ENCODE assay signal across 13 cellular contexts in the genomic region with DNA sequence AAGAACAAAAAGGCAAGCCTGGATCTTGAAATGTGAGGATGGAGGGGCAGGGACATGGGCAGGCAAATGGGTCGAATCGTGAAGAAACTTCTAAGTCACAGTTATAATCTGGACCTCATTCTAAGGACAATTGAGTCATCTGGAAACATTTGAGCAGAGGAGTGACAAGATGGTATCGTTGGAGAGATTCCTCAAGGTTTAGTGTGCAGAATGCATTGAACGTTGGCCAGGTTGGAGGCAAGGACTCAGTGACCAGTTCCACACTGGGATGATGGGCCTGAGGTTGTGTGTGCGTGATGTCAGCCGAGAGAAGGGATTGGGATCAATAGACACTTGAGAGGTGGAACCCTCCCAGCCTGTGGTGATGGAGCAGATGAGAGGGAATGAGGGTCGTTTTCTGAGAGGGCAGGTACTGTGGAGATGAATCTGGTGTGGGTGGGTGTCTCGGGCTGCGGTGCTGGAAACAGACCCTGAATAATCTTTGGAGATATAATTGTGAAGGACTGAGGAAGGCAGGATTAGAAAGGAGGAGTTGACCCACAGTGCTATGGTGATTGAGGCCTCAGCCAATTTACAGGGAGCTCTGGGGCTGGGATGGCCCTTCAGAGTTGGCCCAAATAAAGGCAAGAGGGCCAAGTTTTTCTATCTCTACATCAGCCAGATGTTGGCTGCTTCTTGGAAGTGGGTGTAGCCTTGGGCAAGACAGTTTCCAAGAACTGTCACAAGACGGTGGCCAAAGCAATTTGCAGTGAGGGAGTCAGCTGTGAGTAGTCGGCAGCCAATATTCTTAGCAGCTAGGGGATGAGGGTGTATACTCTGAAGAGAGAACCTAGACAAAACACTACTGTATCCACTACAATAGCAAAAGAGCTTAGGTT. TPM values are rescaled to one million over a fixed set of nuclear protein-coding genes. Genes with fewer than 3 reads are reported as not detected.
DNase-seq lines count a peak whose midpoint lies in the region; ATAC-seq and TF ChIP-seq lines count a peak whose summit lies in the region.
"Had no signal": no experiment of that assay in that cellular context is flagged by ENCODE, and none has a peak within 500 bp of the region (broad histone marks: within the 10 kb centered on the region; RNA-seq: fewer than 3 reads in every experiment).

No MANE protein-coding gene starts in this region.

- H4K91ac ChIP-seq in IMR-90 (ENCODE audit: insufficient read depth, low read depth, low read length): peak overlapping the region; percentile 27

- H4K8ac ChIP-seq in IMR-90 (ENCODE audit: low read depth in 2 of 2, low read length in 2 of 2): peak overlapping the region; percentile 2 to 35; a peak in 3 of 4 replicates

- no peak overlapping the region for H2AFZ ChIP-seq in IMR-90 (replicated peaks; ENCODE audit: low read length, poor library complexity)

- no peak overlapping the region for H2AK9ac ChIP-seq in IMR-90 (replicated peaks; ENCODE audit: low read depth, low read length, poor library complexity)

- no peaks in the 10 kb centered on the region for H4K20me1 ChIP-seq in IMR-90 (ENCODE audit: insufficient read depth, low read length)

- in situ Hi-C loops in IMR-90 (cut with MboI; ENCODE audit: low sequenced_read_pairs): no loop called here

- H3K9ac ChIP-seq in IMR-90 (ENCODE audit: low read depth, low read length): no peak overlapping the region

- H3K4me1 Mint-ChIP-seq in activated naive CD8-positive, alpha-beta T cell treated with anti-CD3 and anti-CD28 coated beads for 36 hours: peaks cover 4% of the 10 kb centered on the region

- intact Hi-C loops in IMR-90 (cut with micrococcal nuclease): no loop called here
- intact Hi-C loops in dorsolateral prefrontal cortex (cut with DNase I): no loop called here

- peak overlapping the region; percentile 58 for H3K4ac ChIP-seq in IMR-90 (ENCODE audit: low read depth, low read length)

- BruUV-seq in IMR-90 (replicated peaks; lab: Mats Ljungman, UMichigan): no TSS peak

- peaks cover 55% of the 10 kb centered on the region for H3K27me3 Mint-ChIP-seq in activated naive CD8-positive, alpha-beta T cell treated with anti-CD3 and anti-CD28 coated beads for 36 hours
- H3K27me3 Mint-ChIP-seq: memory B cell had no signal

- ATAC-seq in IMR-90 (ENCODE audit: low read depth): no peak
- peak; percentile 19 for ATAC-seq in lung (ENCODE audit: insufficient read depth, low FRiP score)
- no peak for ATAC-seq in GM18519 (IDR thresholded peaks at IDR 0.05; ENCODE audit: low FRiP score, unreplicated experiment)
- ATAC-seq: GM12878; SK-N-SH treated with all-trans-retinoic acid at 6 μM for 48 hours; stimulated activated effector memory CD8-positive, alpha-beta T cell treated with anti-CD3 and anti-CD28 coated beads, Interleukin-12 subunit alpha, Interleukin-12 subunit beta, amount 100 ng/mL, for 72 hours had no signal

- POLR2A ChIA-PET in IMR-90 (lab: Charles Lee; ENCODE audit: unreplicated experiment): interaction anchor here (0.6 kb wide), 1 partner anchor 88 kb away, joined by 8 read pairs; no protein-coding TSS in a partner anchor

- peak overlapping the region; percentile 9; the same call in 1 of the 2 replicates for H4K5ac ChIP-seq in IMR-90 (ENCODE audit: low read depth, low read length)

- no peak for TF ChIP-seq POLR2A in IMR-90 (IDR thresholded peaks at IDR 0.05; ENCODE audit: low read depth, low read length)

- no peak for TF ChIP-seq CTCF in IMR-90 (conservative IDR thresholded peaks at IDR 0.05; ENCODE audit: low read depth, low read length)
- no peak for TF ChIP-seq CTCF in dorsolateral prefrontal cortex (IDR thresholded peaks at IDR 0.05 in 54 of 56, conservative IDR thresholded peaks at IDR 0.05 in 2 of 56; ENCODE audit: low read depth in 1 of 56, partially characterized antibody in 56 of 56)
- TF ChIP-seq CTCF in lung (IDR thresholded peaks at IDR 0.05; ENCODE audit: control extremely low read depth, extremely low read depth): no peak

- dilution Hi-C loops in IMR-90 (cut with HindIII; ENCODE audit: low sequenced_read_pairs, unreplicated experiment): no loop called here

- no peak overlapping the region for H3K4me3 Mint-ChIP-seq in activated naive CD8-positive, alpha-beta T cell treated with anti-CD3 and anti-CD28 coated beads for 36 hours
- H3K4me3 Mint-ChIP-seq: memory B cell; stimulated activated effector memory CD8-positive, alpha-beta T cell treated with anti-CD3 and anti-CD28 coated beads, Interleukin-12 subunit alpha, Interleukin-12 subunit beta, amount 100 ng/mL, for 72 hours had no signal

- peak overlapping the region; percentile 64 for H2BK120ac ChIP-seq in IMR-90 (ENCODE audit: low read depth, low read length)

- TF ChIP-seq RAD21 in IMR-90 (IDR thresholded peaks at IDR 0.05; ENCODE audit: low read length): no peak

- no peak overlapping the region for H3K56ac ChIP-seq in IMR-90 (ENCODE audit: extremely low read depth, insufficient read depth, low read length)

- peak overlapping the region; percentile 36; the same call in 2 of the 3 replicates for H2BK15ac ChIP-seq in IMR-90 (ENCODE audit: low read depth, low read length)

- H2BK5ac ChIP-seq in IMR-90 (ENCODE audit: low read depth, low read length, poor library complexity, severe bottlenecking): peak overlapping the region; percentile 14

- CTCF ChIA-PET in IMR-90 (lab: Yijun Ruan, JAX): no interaction called here

- 0 out of 2 replicates have a peak overlapping the region, but pooled peaks have one; percentile 62 for H3K23ac ChIP-seq in IMR-90 (ENCODE audit: low read depth, low read length)

- H2BK20ac ChIP-seq in IMR-90 (ENCODE audit: low read depth, low read length): peak overlapping the region; percentile 57

- H3K18ac ChIP-seq in IMR-90 (ENCODE audit: low read depth, low read length): peak overlapping the region; percentile 25; the same call in 1 of the 2 replicates

- 0 out of 2 replicates have a peak, but pooled peaks cover 2% of the 10 kb centered on the region for H3K9me3 ChIP-seq in IMR-90 (ENCODE audit: control insufficient read depth, insufficient read depth, low read length)
- no peaks in the 10 kb centered on the region for H3K9me3 ChIP-seq in lung (ENCODE audit: control insufficient read depth in 2 of 2, insufficient read depth in 1 of 2, low read length in 1 of 2)

- DNase-seq in IMR-90 (no peak), dorsolateral prefrontal cortex (no peak), lung (ENCODE audit: low spot score) (peak; percentile 38), NCI-H2107 treated with DMSO at 0.1 percent for 48 hours (lab: John Stamatoyannopoulos, UW; ENCODE audit: unreplicated experiment) (no peak), iPS-NIHi11 (ENCODE audit: low spot score) (no peak)
- no peak for DNase-seq in activated naive CD8-positive, alpha-beta T cell treated with anti-CD3 and anti-CD28 coated beads for 36 hours

- WGBS in IMR-90 (ENCODE audit: extremely low coverage in 2 of 2, insufficient read length in 1 of 2), 2 experiments: 92% methylated on average over 7 of the region's 11 CpGs; no CpG with 5 or more reads in 1 of the 2 experiments
- WGBS in lung, 2 donors: 80 to 84% methylated on average over 11 of the region's 11 CpGs

- H3K9me3 Mint-ChIP-seq in activated naive CD8-positive, alpha-beta T cell treated with anti-CD3 and anti-CD28 coated beads for 36 hours: no peaks in the 10 kb centered on the region
- H3K9me3 Mint-ChIP-seq: memory B cell; stimulated activated effector memory CD8-positive, alpha-beta T cell treated with anti-CD3 and anti-CD28 coated beads, Interleukin-12 subunit alpha, Interleukin-12 subunit beta, amount 100 ng/mL, for 72 hours had no signal

- peak overlapping the region; percentile 88 for H3K14ac ChIP-seq in IMR-90 (replicated peaks; ENCODE audit: low read depth, low read length)

- peaks cover 3% of the 10 kb centered on the region for H3K36me3 Mint-ChIP-seq in activated naive CD8-positive, alpha-beta T cell treated with anti-CD3 and anti-CD28 coated beads for 36 hours
- H3K36me3 Mint-ChIP-seq: memory B cell; stimulated activated effector memory CD8-positive, alpha-beta T cell treated with anti-CD3 and anti-CD28 coated beads, Interleukin-12 subunit alpha, Interleukin-12 subunit beta, amount 100 ng/mL, for 72 hours had no signal

- H3K27me3 ChIP-seq in IMR-90 (ENCODE audit: control insufficient read depth, insufficient read depth, low read length) (no peaks in the 10 kb centered on the region), dorsolateral prefrontal cortex (no peaks in the 10 kb centered on the region), lung (ENCODE audit: control insufficient read depth, insufficient read depth) (no peaks in the 10 kb centered on the region)

- H3K4me1 ChIP-seq in IMR-90 (ENCODE audit: control insufficient read depth, insufficient read depth, low read length): peaks cover 17% of the 10 kb centered on the region
- H3K4me1 ChIP-seq in lung (ENCODE audit: control insufficient read depth in 2 of 2, insufficient read depth in 2 of 2, low read length in 2 of 2): peaks cover 4 to 17% of the 10 kb centered on the region in 2 donors

- peaks cover 7 to 14% of the 10 kb centered on the region in 2 experiments; a peak in 3 of 4 replicates for H3K79me1 ChIP-seq in IMR-90 (ENCODE audit: low read depth in 1 of 2, low read length in 2 of 2)

- H2AK5ac ChIP-seq in IMR-90 (ENCODE audit: low read depth, low read length): peak overlapping the region; percentile 88

- no peak overlapping the region for H3K27ac Mint-ChIP-seq in activated naive CD8-positive, alpha-beta T cell treated with anti-CD3 and anti-CD28 coated beads for 36 hours
- H3K27ac Mint-ChIP-seq: memory B cell; stimulated activated effector memory CD8-positive, alpha-beta T cell treated with anti-CD3 and anti-CD28 coated beads, Interleukin-12 subunit alpha, Interleukin-12 subunit beta, amount 100 ng/mL, for 72 hours had no signal

- no peaks in the 10 kb centered on the region for H3K36me3 ChIP-seq in IMR-90 (ENCODE audit: control insufficient read depth, insufficient read depth, low read length)
- H3K36me3 ChIP-seq in lung (ENCODE audit: control insufficient read depth in 2 of 2, insufficient read depth in 2 of 2, low read length in 2 of 2): no peaks in the 10 kb centered on the region

- peaks cover 9% of the 10 kb centered on the region for H3K9me1 ChIP-seq in IMR-90 (ENCODE audit: insufficient read depth, low read length)

- no peak overlapping the region for H3K27ac ChIP-seq in IMR-90 (ENCODE audit: insufficient read depth, low read length)
- peak overlapping the region in 55 of 59 donors; percentile 28 to 100 (median 99) for H3K27ac ChIP-seq in dorsolateral prefrontal cortex
- H3K27ac ChIP-seq in lung (ENCODE audit: low read depth in 1 of 2, low read length in 1 of 2): peak overlapping the region in 1 of 2 donors; percentile 11
- H3K27ac ChIP-seq in temporal lobe (ENCODE audit: low read depth, low read length): peak overlapping the region; percentile 98
- H3K27ac ChIP-seq: epithelial cell of prostate had no signal

- H3K4me2 ChIP-seq in IMR-90 (ENCODE audit: low read depth, low read length): no peak overlapping the region

- no peak overlapping the region for H3K4me3 ChIP-seq in IMR-90 (ENCODE audit: insufficient read depth, low read depth, low read length)
- no peak overlapping the region for H3K4me3 ChIP-seq in dorsolateral prefrontal cortex
- H3K4me3 ChIP-seq in lung: no peak overlapping the region
- H3K4me3 ChIP-seq: GM12878 had no signal

RNA-seq across cellular contexts. Expression of gene ZNF532, which starts 5.8 kb away (rescaled TPM):
- 29.9 and 30.0 TPM in 2 replicates for total RNA-seq in IMR-90 (2012; rRNA removed)
- 36.7 and 45.8 TPM in 2 replicates for polyA plus RNA-seq in IMR-90 (2012; rRNA removed)
- 18.1 and 24.4 TPM in 2 replicates for polyA plus RNA-seq in IMR-90 (2012; cell fraction: cytosol; rRNA removed)
- 43.8 and 99.3 TPM in 2 replicates for polyA plus RNA-seq in IMR-90 (2012; cell fraction: nucleus; rRNA removed; ENCODE audit: low replicate concordance)
- 100 to 1,000 TPM; 105 to 233 (median 146) TPM for total RNA-seq in dorsolateral prefrontal cortex
- total RNA-seq in lung: 100 to 1,000 TPM in 1 of 2 donors, 10 to 100 TPM in 1; 56.6 to 128 TPM
- polyA plus RNA-seq in lung: 10 to 100 TPM; 12.3 to 20.5 TPM
- total RNA-seq in temporal lobe: 184 TPM
- 1 to 10 TPM; 1.2 to 1.5 TPM for total RNA-seq in activated naive CD8-positive, alpha-beta T cell treated with anti-CD3 and anti-CD28 coated beads for 36 hours

Comparison
In these comparisons a context has a peak if more than half of its experiments do, and no peak if none do; other contexts are left out.
1. RNA of gene ZNF532, which starts 5.8 kb away (total RNA-seq): 184 TPM in temporal lobe (single experiment), 105 to 233 TPM in dorsolateral prefrontal cortex, 56.6 to 128 TPM in lung and 29.9 to 30.0 TPM in IMR-90; 1.2 to 1.5 TPM in activated naive CD8-positive, alpha-beta T cell treated with anti-CD3 and anti-CD28 coated beads for 36 hours; every median in the first group is over 10 times any median in the second.